Comparison of ENCODE assay signal across 18 cellular contexts in genomic region chr6:128463942-128464341, GRCh38. TPM values are rescaled to one million over a fixed set of nuclear protein-coding genes. Genes with fewer than 3 reads are reported as not detected.
DNase-seq lines count a peak whose midpoint lies in the region; ATAC-seq, FAIRE-seq and TF ChIP-seq lines count a peak whose summit lies in the region.
"Had no signal": no experiment of that assay in that cellular context is flagged by ENCODE, and none has a peak within 500 bp of the region (broad histone marks: within the 10 kb centered on the region; RNA-seq: fewer than 3 reads in every experiment).

No MANE protein-coding gene starts in this region.

- H3K9me1 ChIP-seq in endothelial cell of umbilical vein (replicated peaks; ENCODE audit: control insufficient read depth, extremely low read depth, insufficient read depth, low read length), result no peaks in the 10 kb centered on the region

- DNase-seq in RWPE1 (ENCODE audit: low spot score) (peak; percentile 47), endothelial cell of umbilical vein (ENCODE audit: low read depth, low spot score) (peak; percentile 35), progenitor cell of endocrine pancreas (ENCODE audit: low spot score, unreplicated experiment) (no peak), SW 1271 (lab: John Stamatoyannopoulos, UW) (no peak), NCI-H2227 (lab: John Stamatoyannopoulos, UW; ENCODE audit: unreplicated experiment) (no peak)
- DNase-seq: activated CD4-positive, alpha-beta T cell treated with anti-CD3 and anti-CD28 coated beads for 36 hours; activated CD8-positive, alpha-beta memory T cell treated with anti-CD3 and anti-CD28 coated beads, Interleukin-2, amount 50 U/mL, for 48 hours; CD4-positive, alpha-beta T cell; cerebellar nuclear complex; heart left ventricle; NCI-H1694 treated with DMSO at 0.1 percent for 48 hours had no signal

- POLR2A ChIA-PET in HEK293 (lab: Yijun Ruan, JAX) (no interaction called here), RWPE1 (lab: Yijun Ruan, JAX; ENCODE audit: low non-redundant PET) (no interaction called here), endothelial cell of umbilical vein (lab: Charles Lee) (no interaction called here)

- H4K20me1 ChIP-seq in endothelial cell of umbilical vein (replicated peaks; ENCODE audit: control insufficient read depth, extremely low read depth, insufficient read depth, low read length), result no peaks in the 10 kb centered on the region

- no peak overlapping the region for H2AFZ ChIP-seq in endothelial cell of umbilical vein (ENCODE audit: low read depth, low read length)

- no peaks in the 10 kb centered on the region for H3K9me3 ChIP-seq in HEK293 (ENCODE audit: control insufficient read depth, insufficient read depth, low read depth, low read length)
- no peaks in the 10 kb centered on the region for H3K9me3 ChIP-seq in endothelial cell of umbilical vein (replicated peaks; ENCODE audit: control insufficient read depth, insufficient read depth, low read length)
- H3K9me3 ChIP-seq: heart left ventricle had no signal

- no peaks in the 10 kb centered on the region for H3K27me3 ChIP-seq in endothelial cell of umbilical vein (ENCODE audit: control insufficient read depth in 2 of 2, insufficient read depth in 2 of 2, low read length in 2 of 2)
- H3K27me3 ChIP-seq: heart left ventricle had no signal

- intact Hi-C loops in endothelial cell of umbilical vein (cut with micrococcal nuclease), result no loop called here

- no peaks in the 10 kb centered on the region for H3K27me3 Mint-ChIP-seq in progenitor cell of endocrine pancreas
- H3K27me3 Mint-ChIP-seq: CD4-positive, alpha-beta T cell had no signal

- H3K79me2 ChIP-seq in endothelial cell of umbilical vein (ENCODE audit: control insufficient read depth, insufficient read depth, low read length), result peaks cover 37% of the 10 kb centered on the region

- peaks cover 14% of the 10 kb centered on the region for H3K4me1 ChIP-seq in HEK293 (ENCODE audit: control insufficient read depth, insufficient read depth, low read length)
- H3K4me1 ChIP-seq in endothelial cell of umbilical vein (ENCODE audit: control insufficient read depth, extremely low read depth, insufficient read depth, low read length), result peaks cover 8% of the 10 kb centered on the region

- peak overlapping the region; percentile 41 for H3K27ac Mint-ChIP-seq in progenitor cell of endocrine pancreas
- H3K27ac Mint-ChIP-seq: activated CD4-positive, alpha-beta T cell treated with anti-CD3 and anti-CD28 coated beads for 36 hours; activated naive CD4-positive, alpha-beta T cell treated with anti-CD3 and anti-CD28 coated beads, Interleukin-2, amount 50 U/mL, for 72 hours; CD4-positive, alpha-beta T cell had no signal

- no peak overlapping the region for H3K4me2 ChIP-seq in endothelial cell of umbilical vein (ENCODE audit: insufficient read depth, low read length)

- TF ChIP-seq CTCF in HEK293 (tag by site-specific recombination; IDR thresholded peaks at IDR 0.05) (no peak), RWPE1 (conservative IDR thresholded peaks at IDR 0.05; ENCODE audit: low read depth) (no peak), endothelial cell of umbilical vein (IDR thresholded peaks at IDR 0.05; ENCODE audit: extremely low read depth in 1 of 2, insufficient read depth in 1 of 2, low read depth in 1 of 2, low read length in 2 of 2) (no peak), progenitor cell of endocrine pancreas (IDR thresholded peaks at IDR 0.05; ENCODE audit: unreplicated experiment) (no peak)

- no peak overlapping the region for H3K4me3 Mint-ChIP-seq in progenitor cell of endocrine pancreas (ENCODE audit: low read depth)
- H3K4me3 Mint-ChIP-seq: activated CD4-positive, alpha-beta T cell treated with anti-CD3 and anti-CD28 coated beads for 36 hours; CD4-positive, alpha-beta T cell had no signal

- dilution Hi-C loops in endothelial cell of umbilical vein (cut with MboI; ENCODE audit: extremely low pct_ligation_motif_present, low sequenced_read_pairs), result no loop called here

- H3K4me3 ChIP-seq in HEK293 (ENCODE audit: low read depth, low read length) (no peak overlapping the region), endothelial cell of umbilical vein (replicated peaks in 1 of 3; ENCODE audit: insufficient read depth in 1 of 3, low read depth in 1 of 3, low read length in 3 of 3) (no peak overlapping the region)
- H3K4me3 ChIP-seq: heart left ventricle had no signal

- TF ChIP-seq POLR2A in endothelial cell of umbilical vein (IDR thresholded peaks at IDR 0.05; ENCODE audit: low read depth, low read length), result no peak

- FAIRE-seq in endothelial cell of umbilical vein (lab: Jason Lieb, UNC), result no peak
- FAIRE-seq: GM12892 had no signal

- peaks cover 9% of the 10 kb centered on the region for H3K36me3 Mint-ChIP-seq in progenitor cell of endocrine pancreas (ENCODE audit: insufficient read depth)
- H3K36me3 Mint-ChIP-seq: activated naive CD4-positive, alpha-beta T cell treated with anti-CD3 and anti-CD28 coated beads, Interleukin-2, amount 50 U/mL, for 72 hours had no signal

- no peak for ATAC-seq in HG03378 (IDR thresholded peaks at IDR 0.05; ENCODE audit: unreplicated experiment)
- ATAC-seq in GM19395 (IDR thresholded peaks at IDR 0.05; ENCODE audit: unreplicated experiment), result no peak
- ATAC-seq: activated CD4-positive, alpha-beta T cell treated with anti-CD3 and anti-CD28 coated beads for 36 hours; activated naive CD4-positive, alpha-beta T cell treated with anti-CD3 and anti-CD28 coated beads, Interleukin-2, amount 50 U/mL, for 72 hours; heart left ventricle; Panc1 had no signal

- peaks cover 3% of the 10 kb centered on the region for H3K9me3 Mint-ChIP-seq in progenitor cell of endocrine pancreas (ENCODE audit: low read depth)
- H3K9me3 Mint-ChIP-seq: activated naive CD4-positive, alpha-beta T cell treated with anti-CD3 and anti-CD28 coated beads, Interleukin-2, amount 50 U/mL, for 72 hours; CD4-positive, alpha-beta T cell had no signal

- BruUV-seq in endothelial cell of umbilical vein (replicated peaks; lab: Mats Ljungman, UMichigan), result no TSS peak

- H3K36me3 ChIP-seq in HEK293 (ENCODE audit: control insufficient read depth in 2 of 2, insufficient read depth in 1 of 2, low read length in 2 of 2) (no peaks in the 10 kb centered on the region), endothelial cell of umbilical vein (ENCODE audit: control insufficient read depth in 2 of 2, extremely low read depth in 1 of 2, insufficient read depth in 2 of 2, low read length in 2 of 2) (no peaks in the 10 kb centered on the region)
- H3K36me3 ChIP-seq: heart left ventricle had no signal

- H3K27ac ChIP-seq in HEK293 (ENCODE audit: extremely low read depth, low read depth, low read length), result no peak overlapping the region
- H3K27ac ChIP-seq in RWPE1, result peak overlapping the region; percentile 71
- no peak overlapping the region for H3K27ac ChIP-seq in endothelial cell of umbilical vein (ENCODE audit: insufficient read depth, low read depth, low read length)
- H3K27ac ChIP-seq: heart left ventricle had no signal

- CTCF ChIA-PET in HEK293 (lab: Yijun Ruan, JAX) (no interaction called here), RWPE1 (lab: Yijun Ruan, JAX) (interaction anchor here (0.6 to 0.7 kb wide), 3 partner anchors 70 to 299 kb away, joined by 3 to 5 read pairs (median 3); no protein-coding TSS in a partner anchor), endothelial cell of umbilical vein (lab: Charles Lee) (interaction anchor here (1.0 to 1.4 kb wide), 3 partner anchors 8 to 26 kb away, joined by 3 to 4 read pairs (median 3); no protein-coding TSS in a partner anchor)

- H3K9ac ChIP-seq in endothelial cell of umbilical vein (replicated peaks; ENCODE audit: extremely low read depth, insufficient read depth, low read length), result no peak overlapping the region

- peaks cover 28% of the 10 kb centered on the region for H3K4me1 Mint-ChIP-seq in progenitor cell of endocrine pancreas (ENCODE audit: low read depth)
- H3K4me1 Mint-ChIP-seq: activated CD4-positive, alpha-beta T cell treated with anti-CD3 and anti-CD28 coated beads for 36 hours had no signal

TF ChIP-seq in HEK293, 187 proteins besides CTCF, POLR2A, EP300 and RAD21 (continues in another document):
- TF ChIP-seq ZBTB17 (tag by site-specific recombination; IDR thresholded peaks at IDR 0.05), result no peak

TF ChIP-seq in endothelial cell of umbilical vein, 7 proteins besides CTCF, POLR2A, EP300 and RAD21:
- TF ChIP-seq GATA2 (IDR thresholded peaks at IDR 0.05; ENCODE audit: insufficient read depth, insufficient read length, low read depth, low read length) (no peak), FOS (IDR thresholded peaks at IDR 0.05; ENCODE audit: borderline replicate concordance, insufficient read depth, low read length) (no peak), EZH2 (IDR thresholded peaks at IDR 0.05; ENCODE audit: borderline replicate concordance, low read depth, low read length, severe bottlenecking) (no peak)

RNA-seq across cellular contexts. Expression of gene PTPRK, which starts 56.5 kb away (rescaled TPM):
- 74.0 and 88.3 TPM in 2 replicates for total RNA-seq in endothelial cell of umbilical vein
- 14.5 and 15.2 TPM in 2 replicates for polyA plus RNA-seq in endothelial cell of umbilical vein
- polyA plus RNA-seq in endothelial cell of umbilical vein (2011; cell fraction: cytosol; rRNA removed), result 11.3 and 12.8 TPM in 2 replicates
- polyA plus RNA-seq in endothelial cell of umbilical vein (2011; cell fraction: nucleus; rRNA removed), result 26.0 and 29.7 TPM in 2 replicates
- polyA plus RNA-seq in endothelial cell of umbilical vein (2012), result 46.0 and 69.9 TPM in 2 replicates
- 118 and 121 TPM in 2 replicates for polyA minus RNA-seq in endothelial cell of umbilical vein
- 6.0 TPM for polyA minus RNA-seq in endothelial cell of umbilical vein (2011; cell fraction: cytosol; rRNA and poly(A)+ RNA removed)
- 352 and 446 TPM in 2 replicates for polyA minus RNA-seq in endothelial cell of umbilical vein (2011; cell fraction: nucleus; rRNA and poly(A)+ RNA removed)
- 86.2 and 93.7 TPM in 2 replicates for total RNA-seq in progenitor cell of endocrine pancreas
- total RNA-seq: G401 had no signal

Comparison
In these comparisons a context has a peak if more than half of its experiments do, and no peak if none do; other contexts are left out.
1. DNase-seq: peak in RWPE1 (single experiment) and endothelial cell of umbilical vein (single experiment); none in progenitor cell of endocrine pancreas (single experiment), SW 1271 (0 of 2) and NCI-H2227 (single experiment).